30 cellular contexts compared by ENCODE assay signal in genomic region chr9:123739387-123739786, GRCh38.
A peak's percentile ranks its signal among the peaks of the same experiment; 100 is the strongest.
DNase-seq lines count a peak whose midpoint lies in the region; ATAC-seq and TF ChIP-seq lines count a peak whose summit lies in the region.
"Had no signal": no experiment of that assay in that cellular context is flagged by ENCODE, and none has a peak within 500 bp of the region (broad histone marks: within the 10 kb centered on the region; RNA-seq: fewer than 3 reads in every experiment).

No MANE protein-coding gene starts in this region.

- no peak overlapping the region for H3K27ac ChIP-seq in KMS-11
- H3K27ac ChIP-seq in endodermal cell (ENCODE audit: low read depth, low read length), result no peak overlapping the region
- H3K27ac ChIP-seq in gastroesophageal sphincter, result no peak overlapping the region
- H3K27ac ChIP-seq: GM23248, HL-60 had no signal

- no peak for TF ChIP-seq POLR2A in gastroesophageal sphincter (IDR thresholded peaks at IDR 0.05)

- peaks cover 2% of the 10 kb centered on the region for H3K36me3 Mint-ChIP-seq in activated CD4-positive, alpha-beta T cell treated with anti-CD3 and anti-CD28 coated beads for 36 hours (ENCODE audit: low read depth)
- H3K36me3 Mint-ChIP-seq in activated CD4-positive, alpha-beta T cell treated with anti-CD3 and anti-CD28 coated beads, Interleukin-2, amount 10 ng/mL, durations not matched to agents 24 days and 14 days (ENCODE audit: low read depth), result peaks cover 2% of the 10 kb centered on the region
- no peaks in the 10 kb centered on the region for H3K36me3 Mint-ChIP-seq in endodermal cell (ENCODE audit: low read depth)

- no peaks in the 10 kb centered on the region for H3K79me2 ChIP-seq in KMS-11 (ENCODE audit: insufficient read depth, low read depth)

- ATAC-seq in activated CD4-positive, alpha-beta T cell treated with anti-CD3 and anti-CD28 coated beads for 36 hours, result peak; percentile 12
- ATAC-seq in gastroesophageal sphincter, result no peak

- no peak for DNase-seq in activated CD4-positive, alpha-beta T cell treated with anti-CD3 and anti-CD28 coated beads for 36 hours
- no peak for DNase-seq in activated CD4-positive, alpha-beta T cell treated with anti-CD3 and anti-CD28 coated beads, Interleukin-2, amount 10 ng/mL, durations not matched to agents 24 days and 14 days
- DNase-seq in GM20000 (ENCODE audit: low spot score) (peak; percentile 32), EL (no peak), endodermal cell (no peak), SIG-M5 treated with dmso at 0.1 percent for 504 hours (lab: John Stamatoyannopoulos, UW; ENCODE audit: unreplicated experiment) (no peak)
- DNase-seq: 8988T; ACHN; BE2C; CD8-positive, alpha-beta memory T cell; DMS 273 treated with DMSO at 0.1 percent for 48 hours; DMS79 treated with DMSO at 0.1 percent for 48 hours; GM23248; HFFc6; NCI-H1048; NCI-H1417 treated with DMSO at 0.1 percent for 48 hours; NCI-H187; NCI-H2081 treated with DMSO at 0.1 percent for 48 hours; NCI-H446; NCI-H526; NCI-H82; Right ventricle myocardium superior; RPMI8226; T-helper 1 cell had no signal

- 96 to 100% methylated on average over 1 of the region's 1 CpG for WGBS in endodermal cell (ENCODE audit: insufficient coverage in 1 of 2, insufficient read length in 1 of 2), 2 experiments
- 80 to 100% methylated on average over 1 of the region's 1 CpG for WGBS in gastroesophageal sphincter (ENCODE audit: low coverage in 1 of 2), 2 donors

- no peaks in the 10 kb centered on the region for H3K9me3 Mint-ChIP-seq in activated CD4-positive, alpha-beta T cell treated with anti-CD3 and anti-CD28 coated beads for 36 hours (ENCODE audit: low read depth)
- no peaks in the 10 kb centered on the region for H3K9me3 Mint-ChIP-seq in activated CD4-positive, alpha-beta T cell treated with anti-CD3 and anti-CD28 coated beads, Interleukin-2, amount 10 ng/mL, durations not matched to agents 24 days and 14 days
- H3K9me3 Mint-ChIP-seq in endodermal cell, result no peaks in the 10 kb centered on the region
- H3K9me3 Mint-ChIP-seq: CD14-positive monocyte; CD8-positive, alpha-beta memory T cell; HFFc6; T-helper 2 cell treated with Interferon-gamma antibody and Interleukin-4, amounts not matched to agents 5 μg/mL and 100 μg/mL, for 36 hours had no signal

- H3K4me3 Mint-ChIP-seq in activated CD4-positive, alpha-beta T cell treated with anti-CD3 and anti-CD28 coated beads for 36 hours, result no peak overlapping the region
- no peak overlapping the region for H3K4me3 Mint-ChIP-seq in activated CD4-positive, alpha-beta T cell treated with anti-CD3 and anti-CD28 coated beads, Interleukin-2, amount 10 ng/mL, durations not matched to agents 24 days and 14 days
- no peak overlapping the region for H3K4me3 Mint-ChIP-seq in endodermal cell
- H3K4me3 Mint-ChIP-seq: CD14-positive monocyte; CD8-positive, alpha-beta memory T cell; HFFc6; T-helper 2 cell treated with Interferon-gamma antibody and Interleukin-4, amounts not matched to agents 5 μg/mL and 100 μg/mL, for 36 hours had no signal

- no peak for TF ChIP-seq EP300 in gastroesophageal sphincter (IDR thresholded peaks at IDR 0.05)

- no peaks in the 10 kb centered on the region for H3K27me3 ChIP-seq in KMS-11 (ENCODE audit: insufficient read depth, low read depth)
- H3K27me3 ChIP-seq in endodermal cell (ENCODE audit: control insufficient read depth, insufficient read depth, low read length, poor library complexity, severe bottlenecking), result no peaks in the 10 kb centered on the region
- H3K27me3 ChIP-seq in gastroesophageal sphincter, result no peaks in the 10 kb centered on the region
- H3K27me3 ChIP-seq: BE2C had no signal

- H3K36me3 ChIP-seq in KMS-11 (ENCODE audit: insufficient read depth) (no peaks in the 10 kb centered on the region), endodermal cell (ENCODE audit: control insufficient read depth, insufficient read depth, low read length) (no peaks in the 10 kb centered on the region), gastroesophageal sphincter (no peaks in the 10 kb centered on the region)
- H3K36me3 ChIP-seq: BE2C, HAP-1 had no signal

- H4K20me1 ChIP-seq in KMS-11 (ENCODE audit: insufficient read depth), result no peaks in the 10 kb centered on the region

- H2AFZ ChIP-seq in KMS-11 (ENCODE audit: low read depth), result no peak overlapping the region
- H2AFZ ChIP-seq: GM23248 had no signal

- POLR2A ChIA-PET in activated CD4-positive, alpha-beta T cell treated with anti-CD3 and anti-CD28 coated beads for 36 hours (lab: Charles Lee), result interaction anchor here (0.6 kb wide), 1 partner anchor 187 kb away, joined by 6 read pairs; no protein-coding TSS in a partner anchor

- H3K27me3 Mint-ChIP-seq in activated CD4-positive, alpha-beta T cell treated with anti-CD3 and anti-CD28 coated beads for 36 hours, result no peaks in the 10 kb centered on the region
- no peaks in the 10 kb centered on the region for H3K27me3 Mint-ChIP-seq in activated CD4-positive, alpha-beta T cell treated with anti-CD3 and anti-CD28 coated beads, Interleukin-2, amount 10 ng/mL, durations not matched to agents 24 days and 14 days
- H3K27me3 Mint-ChIP-seq in endodermal cell (ENCODE audit: insufficient read depth), result no peaks in the 10 kb centered on the region
- H3K27me3 Mint-ChIP-seq: CD8-positive, alpha-beta memory T cell had no signal

- H3K27ac Mint-ChIP-seq in activated CD4-positive, alpha-beta T cell treated with anti-CD3 and anti-CD28 coated beads for 36 hours, result no peak overlapping the region
- H3K27ac Mint-ChIP-seq in activated CD4-positive, alpha-beta T cell treated with anti-CD3 and anti-CD28 coated beads, Interleukin-2, amount 10 ng/mL, durations not matched to agents 24 days and 14 days, result no peak overlapping the region
- H3K27ac Mint-ChIP-seq in endodermal cell, result no peak overlapping the region
- H3K27ac Mint-ChIP-seq: CD14-positive monocyte; CD8-positive, alpha-beta memory T cell; HFFc6; T-helper 2 cell treated with Interferon-gamma antibody and Interleukin-4, amounts not matched to agents 5 μg/mL and 100 μg/mL, for 36 hours had no signal

- H3K9me3 ChIP-seq in endodermal cell (ENCODE audit: control insufficient read depth, low read length) (no peaks in the 10 kb centered on the region), gastroesophageal sphincter (no peaks in the 10 kb centered on the region)
- H3K9me3 ChIP-seq: BE2C, HAP-1 had no signal

- TF ChIP-seq CTCF in GM20000 (IDR thresholded peaks at IDR 0.05; ENCODE audit: extremely low read depth, missing control alignments) (no peak), KMS-11 (conservative IDR thresholded peaks at IDR 0.05; ENCODE audit: low read depth, low read length) (no peak), endodermal cell (conservative IDR thresholded peaks at IDR 0.05) (no peak), gastroesophageal sphincter (IDR thresholded peaks at IDR 0.05) (no peak)

- H3K4me1 ChIP-seq in KMS-11 (ENCODE audit: low read depth, poor library complexity, severe bottlenecking) (peaks cover 26% of the 10 kb centered on the region), endodermal cell (ENCODE audit: control insufficient read depth, insufficient read depth, low read length) (no peaks in the 10 kb centered on the region), gastroesophageal sphincter (peaks cover 0 to 26% (median 4%) of the 10 kb centered on the region in 3 donors)

- CTCF ChIA-PET in activated CD4-positive, alpha-beta T cell treated with anti-CD3 and anti-CD28 coated beads for 36 hours (lab: Charles Lee), result no interaction called here

- H3K4me3 ChIP-seq in KMS-11 (IDR thresholded peaks at IDR 0.05; ENCODE audit: insufficient read depth, low read depth, low read length), result no peak overlapping the region
- no peak overlapping the region for H3K4me3 ChIP-seq in endodermal cell (ENCODE audit: low read length)
- H3K4me3 ChIP-seq in gastroesophageal sphincter, result no peak overlapping the region
- H3K4me3 ChIP-seq: GM23248, HAP-1 had no signal

- peak overlapping the region; percentile 10; the same call in 1 of the 2 replicates for H3K4me2 ChIP-seq in KMS-11

- H3K9ac ChIP-seq in KMS-11 (no peak overlapping the region), endodermal cell (ENCODE audit: extremely low read depth, low read length, poor library complexity, severe bottlenecking) (no peak overlapping the region)
- H3K9ac ChIP-seq: GM23248 had no signal

- intact Hi-C loops in activated CD4-positive, alpha-beta T cell treated with anti-CD3 and anti-CD28 coated beads for 36 hours (cut with DNase I, micrococcal nuclease), result no loop called here
- intact Hi-C loops in activated CD4-positive, alpha-beta T cell treated with anti-CD3 and anti-CD28 coated beads, Interleukin-2, amount 10 ng/mL, durations not matched to agents 24 days and 14 days (cut with micrococcal nuclease), result no loop called here

- peaks cover 3% of the 10 kb centered on the region for H3K4me1 Mint-ChIP-seq in activated CD4-positive, alpha-beta T cell treated with anti-CD3 and anti-CD28 coated beads for 36 hours
- no peaks in the 10 kb centered on the region for H3K4me1 Mint-ChIP-seq in activated CD4-positive, alpha-beta T cell treated with anti-CD3 and anti-CD28 coated beads, Interleukin-2, amount 10 ng/mL, durations not matched to agents 24 days and 14 days
- H3K4me1 Mint-ChIP-seq in endodermal cell, result no peaks in the 10 kb centered on the region
- H3K4me1 Mint-ChIP-seq: CD8-positive, alpha-beta memory T cell had no signal
